In genomic region chr13:112587767-112588489, GRCh38 we compare ENCODE assay signal across 1 cellular context.
TF ChIP-seq lines count a peak whose summit lies in the region.

Gene TUBGCP3, minus strand, starts transcription at chr13:112588153. Its CDS starts 173 bp downstream, at chr13:112587980.

TF ChIP-seq in K562, 482 proteins besides CTCF, POLR2A, EP300 and RAD21 (continued from another document and continues in another):
- TF ChIP-seq ZMIZ1 (IDR thresholded peaks at IDR 0.05; ENCODE audit: low read depth in 2 of 2, low read length in 2 of 2) (no peak), POLR2H (tag; IDR thresholded peaks at IDR 0.05; ENCODE audit: low read depth) (peak; percentile 67; the same call in 1 of the 2 replicates), ZNF232 (CRISPR knock-in tag; IDR thresholded peaks at IDR 0.05) (no peak), ZNF398 (CRISPR knock-in tag; IDR thresholded peaks at IDR 0.05) (no peak), MYBL2 (IDR thresholded peaks at IDR 0.05; ENCODE audit: low read depth) (0 out of 2 replicates have a peak, but pooled peaks have one; percentile 42), MYBL2 (CRISPR knock-in tag; IDR thresholded peaks at IDR 0.05; ENCODE audit: borderline replicate concordance) (no peak), KDM2B (CRISPR knock-in tag; IDR thresholded peaks at IDR 0.05) (0 out of 2 replicates have a peak, but pooled peaks have one; percentile 64), BCLAF1 (IDR thresholded peaks at IDR 0.05; ENCODE audit: borderline replicate concordance in 1 of 2, control insufficient read depth in 1 of 2, low read depth in 2 of 2, low read length in 1 of 2) (peak in 1 of 2 experiments; percentile 87; a peak in 2 of 4 replicates), ZBTB1 (CRISPR knock-in tag; IDR thresholded peaks at IDR 0.05; ENCODE audit: borderline replicate concordance, low read depth) (no peak; the same call in 1 of the 2 replicates), FOXK2 (conservative IDR thresholded peaks at IDR 0.05 in 1 of 2, IDR thresholded peaks at IDR 0.05 in 1 of 2; ENCODE audit: low read depth in 2 of 2) (no peak), ZNF609 (CRISPR knock-in tag; IDR thresholded peaks at IDR 0.05; ENCODE audit: borderline replicate concordance) (no peak), BCOR (IDR thresholded peaks at IDR 0.05) (no peak), L3MBTL2 (IDR thresholded peaks at IDR 0.05) (peak; percentile 94), EHMT2 (IDR thresholded peaks at IDR 0.05) (peak; percentile 86), AFF1 (IDR thresholded peaks at IDR 0.05; ENCODE audit: low read depth in 1 of 2, partially characterized antibody in 2 of 2) (no peak), CCNT2 (IDR thresholded peaks at IDR 0.05; ENCODE audit: borderline replicate concordance, extremely low read depth, insufficient read length, low read depth, low read length) (peak; percentile 21), CREB3 (tag; conservative IDR thresholded peaks at IDR 0.05; ENCODE audit: low read depth) (peak; percentile 65; the same call in 1 of the 2 replicates), ARID1B (IDR thresholded peaks at IDR 0.05) (no peak), MITF (IDR thresholded peaks at IDR 0.05) (no peak), SRSF7 (optimal IDR thresholded peaks at IDR 0.05; ENCODE audit: low read depth, low read length) (no peak), POU5F1 (IDR thresholded peaks at IDR 0.05; ENCODE audit: borderline replicate concordance, low read depth, low read length, partially characterized antibody) (no peak), CREB3L1 (IDR thresholded peaks at IDR 0.05; ENCODE audit: borderline replicate concordance, low read depth) (peak; percentile 63; the same call in 1 of the 2 replicates), E2F6 (IDR thresholded peaks at IDR 0.05; ENCODE audit: borderline replicate concordance in 1 of 2, extremely low read depth in 1 of 2, insufficient read depth in 1 of 2, insufficient read length in 1 of 2, low read depth in 1 of 2, low read length in 1 of 2, poor library complexity in 1 of 2, severe bottlenecking in 1 of 2) (peak; percentile 94 to 97), ZNF395 (CRISPR knock-in tag; IDR thresholded peaks at IDR 0.05) (peak; percentile 60; the same call in 1 of the 2 replicates), TEAD1 (CRISPR knock-in tag; IDR thresholded peaks at IDR 0.05) (no peak; a peak in 1 of 4 replicates)
